In genomic region chr10:93481931-93482834, GRCh38 we compare ENCODE assay signal across 8 cellular contexts. TPM values are rescaled to one million over a fixed set of nuclear protein-coding genes. Genes with fewer than 3 reads are reported as not detected.
DNase-seq lines count a peak whose midpoint lies in the region; ATAC-seq and TF ChIP-seq lines count a peak whose summit lies in the region.

A gene with protein sequence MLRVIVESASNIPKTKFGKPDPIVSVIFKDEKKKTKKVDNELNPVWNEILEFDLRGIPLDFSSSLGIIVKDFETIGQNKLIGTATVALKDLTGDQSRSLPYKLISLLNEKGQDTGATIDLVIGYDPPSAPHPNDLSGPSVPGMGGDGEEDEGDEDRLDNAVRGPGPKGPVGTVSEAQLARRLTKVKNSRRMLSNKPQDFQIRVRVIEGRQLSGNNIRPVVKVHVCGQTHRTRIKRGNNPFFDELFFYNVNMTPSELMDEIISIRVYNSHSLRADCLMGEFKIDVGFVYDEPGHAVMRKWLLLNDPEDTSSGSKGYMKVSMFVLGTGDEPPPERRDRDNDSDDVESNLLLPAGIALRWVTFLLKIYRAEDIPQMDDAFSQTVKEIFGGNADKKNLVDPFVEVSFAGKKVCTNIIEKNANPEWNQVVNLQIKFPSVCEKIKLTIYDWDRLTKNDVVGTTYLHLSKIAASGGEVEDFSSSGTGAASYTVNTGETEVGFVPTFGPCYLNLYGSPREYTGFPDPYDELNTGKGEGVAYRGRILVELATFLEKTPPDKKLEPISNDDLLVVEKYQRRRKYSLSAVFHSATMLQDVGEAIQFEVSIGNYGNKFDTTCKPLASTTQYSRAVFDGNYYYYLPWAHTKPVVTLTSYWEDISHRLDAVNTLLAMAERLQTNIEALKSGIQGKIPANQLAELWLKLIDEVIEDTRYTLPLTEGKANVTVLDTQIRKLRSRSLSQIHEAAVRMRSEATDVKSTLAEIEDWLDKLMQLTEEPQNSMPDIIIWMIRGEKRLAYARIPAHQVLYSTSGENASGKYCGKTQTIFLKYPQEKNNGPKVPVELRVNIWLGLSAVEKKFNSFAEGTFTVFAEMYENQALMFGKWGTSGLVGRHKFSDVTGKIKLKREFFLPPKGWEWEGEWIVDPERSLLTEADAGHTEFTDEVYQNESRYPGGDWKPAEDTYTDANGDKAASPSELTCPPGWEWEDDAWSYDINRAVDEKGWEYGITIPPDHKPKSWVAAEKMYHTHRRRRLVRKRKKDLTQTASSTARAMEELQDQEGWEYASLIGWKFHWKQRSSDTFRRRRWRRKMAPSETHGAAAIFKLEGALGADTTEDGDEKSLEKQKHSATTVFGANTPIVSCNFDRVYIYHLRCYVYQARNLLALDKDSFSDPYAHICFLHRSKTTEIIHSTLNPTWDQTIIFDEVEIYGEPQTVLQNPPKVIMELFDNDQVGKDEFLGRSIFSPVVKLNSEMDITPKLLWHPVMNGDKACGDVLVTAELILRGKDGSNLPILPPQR (N-terminal part only) (minus strand): TSS chr10:93482334. CDS start chr10:93482194, 140 bp downstream.

- H3K27ac ChIP-seq in BLaER1 treated with 17β-estradiol and CSF1 and Interleukin-3, amounts not matched to agents 10 nM and 100 nM, result peak within 1 kb of the TSS in 10 of 11 experiments; percentile 4 to 79 (median 44); a peak in 15 of 22 replicates
- H3K27ac ChIP-seq in esophagus squamous epithelium (peak within 1 kb of the TSS; percentile 85 to 93 (median 89)), mucosa of rectum (ENCODE audit: low read depth in 2 of 2, low read length in 2 of 2) (peak within 1 kb of the TSS; percentile 80 to 88), substantia nigra (ENCODE audit: low read depth, low read length, poor library complexity, severe bottlenecking) (peak within 1 kb of the TSS; percentile 16)

- ATAC-seq in GM18909 (IDR thresholded peaks at IDR 0.05; ENCODE audit: poor library complexity, unreplicated experiment), result peak; percentile 83
- ATAC-seq in HG03442 (IDR thresholded peaks at IDR 0.05; ENCODE audit: unreplicated experiment), result peak; percentile 81

- H3K36me3 ChIP-seq in BLaER1 treated with 17β-estradiol and CSF1 and Interleukin-3, amounts not matched to agents 10 nM and 100 nM, result no peaks in the 10 kb centered on the region
- H3K36me3 ChIP-seq in esophagus squamous epithelium (peaks cover 0 to 8% (median 0%) of the 10 kb centered on the region in 3 donors), mucosa of rectum (ENCODE audit: control insufficient read depth in 2 of 2, insufficient read depth in 2 of 2, low read length in 2 of 2) (no peaks in the 10 kb centered on the region)

- peak within 1 kb of the TSS; percentile 59 to 72 (median 62) for H3K4me3 ChIP-seq in BLaER1 treated with 17β-estradiol and CSF1 and Interleukin-3, amounts not matched to agents 10 nM and 100 nM
- H3K4me3 ChIP-seq in esophagus squamous epithelium, result peak within 1 kb of the TSS; percentile 37 to 67 (median 62)
- peak within 1 kb of the TSS; percentile 64 to 91 for H3K4me3 ChIP-seq in mucosa of rectum (ENCODE audit: low read length in 2 of 2)

- no peaks in the 10 kb centered on the region; a peak in 1 of 22 replicates for H4K20me1 ChIP-seq in BLaER1 treated with 17β-estradiol and CSF1 and Interleukin-3, amounts not matched to agents 10 nM and 100 nM

- no peaks in the 10 kb centered on the region for H3K9me3 ChIP-seq in BLaER1 treated with 17β-estradiol and CSF1 and Interleukin-3, amounts not matched to agents 10 nM and 100 nM (replicated peaks in 1 of 11)
- H3K9me3 ChIP-seq in esophagus squamous epithelium, result no peaks in the 10 kb centered on the region
- H3K9me3 ChIP-seq in mucosa of rectum (ENCODE audit: control insufficient read depth in 2 of 2, low read length in 2 of 2), result no peaks in the 10 kb centered on the region

- peak within 1 kb of the TSS; percentile 64 to 83 (median 72) for H3K9ac ChIP-seq in BLaER1 treated with 17β-estradiol and CSF1 and Interleukin-3, amounts not matched to agents 10 nM and 100 nM
- H3K9ac ChIP-seq in mucosa of rectum (ENCODE audit: low read depth in 1 of 2, low read length in 2 of 2), result peak within 1 kb of the TSS; percentile 69 to 72

- DNase-seq in NOMO-1 (lab: John Stamatoyannopoulos, UW; ENCODE audit: unreplicated experiment in 2 of 2), result peak; percentile 78 to 87
- DNase-seq in activated T-cell treated with anti-CD3 and anti-CD28 coated beads for 48 hours (ENCODE audit: low read depth), result peak; percentile 23
- DNase-seq in esophagus squamous epithelium (lab: John Stamatoyannopoulos, UW), result no peak
- DNase-seq in substantia nigra (lab: John Stamatoyannopoulos, UW), result peak in 18 of 49 donors; percentile 5 to 43 (median 16)

- peak in 2 of 4 donors; percentile 66 to 78 for TF ChIP-seq POLR2A in esophagus squamous epithelium (IDR thresholded peaks at IDR 0.05)

- WGBS in esophagus squamous epithelium, 2 donors, result 1% methylated on average over 30 of the region's 31 CpGs

- peak; percentile 19 to 76 (median 64) for TF ChIP-seq CTCF in esophagus squamous epithelium (IDR thresholded peaks at IDR 0.05)

- H3K27me3 ChIP-seq in BLaER1 treated with 17β-estradiol and CSF1 and Interleukin-3, amounts not matched to agents 10 nM and 100 nM, result peaks cover 2 to 23% (median 20%) of the 10 kb centered on the region in 11 experiments; a peak in 21 of 22 replicates
- H3K27me3 ChIP-seq in esophagus squamous epithelium (no peaks in the 10 kb centered on the region), mucosa of rectum (ENCODE audit: control insufficient read depth in 2 of 2, insufficient read depth in 2 of 2, low read length in 2 of 2) (no peaks in the 10 kb centered on the region)

- H3K4me1 ChIP-seq in BLaER1 treated with 17β-estradiol and CSF1 and Interleukin-3, amounts not matched to agents 10 nM and 100 nM, result peaks cover 6 to 34% (median 18%) of the 10 kb centered on the region in 10 experiments; a peak in 16 of 20 replicates
- H3K4me1 ChIP-seq in esophagus squamous epithelium (peaks cover 9 to 49% (median 12%) of the 10 kb centered on the region in 3 donors), mucosa of rectum (ENCODE audit: control insufficient read depth in 2 of 2, insufficient read depth in 2 of 2, low read length in 2 of 2) (peaks cover 6 to 7% of the 10 kb centered on the region in 2 donors)

- intact Hi-C loops in esophagus squamous epithelium (cut with DNase I), result loop anchor here (5.0 kb wide), 1 partner anchor 45 kb away; no protein-coding TSS in a partner anchor

- H3K4me2 ChIP-seq in BLaER1 treated with 17β-estradiol and CSF1 and Interleukin-3, amounts not matched to agents 10 nM and 100 nM, result peak within 1 kb of the TSS; percentile 71 to 94 (median 87)

RNA-seq across cellular contexts. Expression of the gene that starts here (rescaled TPM):
- 100 to 1,000 TPM in 2 of 4 donors, 10 to 100 TPM in 2; 61.1 to 123 (median 99.6) TPM for total RNA-seq in esophagus squamous epithelium

Comparison
In these comparisons a context has a peak if more than half of its experiments do, and no peak if none do; other contexts are left out.
1. H3K27ac ChIP-seq: peak in every context shown above with its lines; median percentile 89 in esophagus squamous epithelium; 84 in mucosa of rectum; 44 in BLaER1 treated with 17β-estradiol and CSF1 and Interleukin-3, amounts not matched to agents 10 nM and 100 nM; 16 in substantia nigra.